25 cellular contexts compared by ENCODE assay signal in genomic region chr12:132545955-132546354, GRCh38.
"Had no signal": no experiment of that assay in that cellular context is flagged by ENCODE, and none has a peak within 500 bp of the region (broad histone marks: within the 10 kb centered on the region; RNA-seq: fewer than 3 reads in every experiment).

No MANE protein-coding gene starts in this region.

- H3K4me1 ChIP-seq: ascending aorta, left lung, pancreas, psoas muscle, right atrium auricular region had no signal

- H3K4me3 ChIP-seq: adrenal gland, ascending aorta, hepatocyte, left lung, pancreas, psoas muscle, right atrium auricular region, spleen, thoracic aorta had no signal

- H3K27me3 ChIP-seq: adrenal gland, ascending aorta, hepatocyte, left lung, pancreas, right atrium auricular region, spleen had no signal

- ATAC-seq: activated T-cell treated with anti-CD3 and anti-CD28 coated beads, Interleukin-2, amount 50 U/mL, for 4 hours; left lung; natural killer cell; psoas muscle; T-helper 17 cell had no signal

- H3K27ac ChIP-seq: adrenal gland, ascending aorta, epithelial cell of prostate, hepatocyte, left lung, pancreas, psoas muscle, right atrium auricular region, spleen, thoracic aorta had no signal

- H3K9me3 ChIP-seq: adrenal gland, ascending aorta, left lung, pancreas, psoas muscle, right atrium auricular region, spleen, thoracic aorta had no signal

- DNase-seq: activated CD4-positive, alpha-beta T cell treated with anti-CD3 and anti-CD28 coated beads for 4 hours; activated CD4-positive, alpha-beta T cell treated with anti-CD3 and anti-CD28 coated beads, Interleukin-2, amount 50 U/mL, for 48 hours; activated CD4-positive, CD25-positive, alpha-beta regulatory T cell; activated CD8-positive, alpha-beta memory T cell treated with anti-CD3 and anti-CD28 coated beads, Interleukin-2, amount 50 U/mL, for 48 hours; activated naive CD4-positive, alpha-beta T cell; activated T-cell treated with anti-CD3 and anti-CD28 coated beads, Interleukin-2, amount 50 U/mL, for 4 hours; adrenal gland; cerebellar nuclear complex; cortex of kidney; endodermal cell; kidney glomerular epithelial cell; left lung; midbrain; natural killer cell; pancreas; psoas muscle; spleen; stimulated activated CD4-positive, alpha-beta T cell treated with anti-CD3 and anti-CD28 coated beads, Interleukin-4, amount 100 ng/mL, for 1 hour; stimulated activated naive CD4-positive, alpha-beta T cell treated with Interleukin-2 at 50 U/mL for 16 hours; T-helper 17 cell had no signal
